In the genomic region with DNA sequence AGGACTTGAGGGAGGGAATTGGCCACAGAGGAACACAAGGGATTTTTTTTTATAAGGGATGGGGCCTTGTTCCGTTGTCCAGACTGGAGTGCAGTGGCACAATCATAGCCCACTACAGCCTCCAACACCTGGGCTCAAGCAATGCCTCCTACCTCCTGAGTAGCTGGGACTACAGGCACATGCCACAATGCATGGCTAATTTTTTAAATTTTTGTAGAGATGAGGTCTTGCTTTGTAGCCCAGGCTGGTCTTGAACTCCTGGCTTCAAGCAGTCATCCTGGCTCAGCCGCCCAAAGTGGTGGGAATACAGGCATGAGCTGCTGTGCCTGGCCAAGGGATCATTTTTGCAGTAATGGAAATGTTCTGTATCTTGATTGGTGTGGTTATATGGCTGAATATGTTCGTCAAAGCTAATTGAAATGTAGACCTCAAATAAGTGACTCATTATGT, we compare ENCODE assay signal across 11 cellular contexts. TPM values are rescaled to one million over a fixed set of nuclear protein-coding genes. Genes with fewer than 3 reads are reported as not detected.
DNase-seq lines count a peak whose midpoint lies in the region; ATAC-seq and TF ChIP-seq lines count a peak whose summit lies in the region.
"Had no signal": no experiment of that assay in that cellular context is flagged by ENCODE, and none has a peak within 500 bp of the region (broad histone marks: within the 10 kb centered on the region; RNA-seq: fewer than 3 reads in every experiment).

No MANE protein-coding gene starts in this region.

- H3K27me3 ChIP-seq in RWPE2 (ENCODE audit: insufficient read depth, poor library complexity, severe bottlenecking) (no peaks in the 10 kb centered on the region), brain microvascular endothelial cell (replicated peaks) (no peaks in the 10 kb centered on the region), BE2C (no peaks in the 10 kb centered on the region), Peyer's patch (no peaks in the 10 kb centered on the region)
- H3K27me3 ChIP-seq: cardiac muscle cell had no signal

- H3K27me3 Mint-ChIP-seq in activated CD8-positive, alpha-beta memory T cell treated with anti-CD3 and anti-CD28 coated beads, Interleukin-2, amount 10 ng/mL, durations not matched to agents 7 days and 5 days = no peaks in the 10 kb centered on the region

- no peak for TF ChIP-seq POLR2A in Peyer's patch (IDR thresholded peaks at IDR 0.05)

- no peak overlapping the region for H3K4me3 Mint-ChIP-seq in activated CD8-positive, alpha-beta memory T cell treated with anti-CD3 and anti-CD28 coated beads, Interleukin-2, amount 10 ng/mL, durations not matched to agents 7 days and 5 days
- no peak overlapping the region for H3K4me3 Mint-ChIP-seq in stimulated activated effector memory CD8-positive, alpha-beta T cell treated with anti-CD3 and anti-CD28 coated beads, Interleukin-12 subunit alpha, Interleukin-12 subunit beta, amount 100 ng/mL, for 72 hours

- peaks cover 6% of the 10 kb centered on the region for H3K9me3 Mint-ChIP-seq in activated CD8-positive, alpha-beta memory T cell treated with anti-CD3 and anti-CD28 coated beads, Interleukin-2, amount 10 ng/mL, durations not matched to agents 7 days and 5 days (ENCODE audit: low read depth)
- peaks cover 3% of the 10 kb centered on the region for H3K9me3 Mint-ChIP-seq in stimulated activated effector memory CD8-positive, alpha-beta T cell treated with anti-CD3 and anti-CD28 coated beads, Interleukin-12 subunit alpha, Interleukin-12 subunit beta, amount 100 ng/mL, for 72 hours

- H3K4me1 ChIP-seq in RWPE2 (ENCODE audit: insufficient read depth, poor library complexity, severe bottlenecking) (peaks cover 55% of the 10 kb centered on the region), BE2C (no peaks in the 10 kb centered on the region), Peyer's patch (no peaks in the 10 kb centered on the region)

- H3K36me3 Mint-ChIP-seq in activated CD8-positive, alpha-beta memory T cell treated with anti-CD3 and anti-CD28 coated beads, Interleukin-2, amount 10 ng/mL, durations not matched to agents 7 days and 5 days = peaks cover 50% of the 10 kb centered on the region
- peaks cover 75% of the 10 kb centered on the region for H3K36me3 Mint-ChIP-seq in stimulated activated effector memory CD8-positive, alpha-beta T cell treated with anti-CD3 and anti-CD28 coated beads, Interleukin-12 subunit alpha, Interleukin-12 subunit beta, amount 100 ng/mL, for 72 hours

- in situ Hi-C loops in brain microvascular endothelial cell (cut with HindIII; ENCODE audit: low pct_ligation_motif_present, low sequenced_read_pairs) = no loop called here

- TF ChIP-seq CTCF in RWPE2 (IDR thresholded peaks at IDR 0.05; ENCODE audit: poor library complexity, severe bottlenecking) (no peak), brain microvascular endothelial cell (IDR thresholded peaks at IDR 0.05; ENCODE audit: low read depth, low read length, missing control alignments) (no peak), BE2C (IDR thresholded peaks at IDR 0.05; ENCODE audit: low read depth, low read length) (no peak), Peyer's patch (IDR thresholded peaks at IDR 0.05) (no peak)

- no peak for DNase-seq in activated CD8-positive, alpha-beta memory T cell treated with anti-CD3 and anti-CD28 coated beads, Interleukin-2, amount 10 ng/mL, durations not matched to agents 7 days and 5 days
- DNase-seq in activated CD8-positive, alpha-beta memory T cell treated with anti-CD3 and anti-CD28 coated beads, Interleukin-2, amount 50 U/mL, for 4 hours = no peak
- no peak for DNase-seq in RWPE2 (ENCODE audit: low spot score)
- DNase-seq in brain microvascular endothelial cell = no peak
- no peak for DNase-seq in stimulated activated effector memory CD8-positive, alpha-beta T cell treated with anti-CD3 and anti-CD28 coated beads, Interleukin-12 subunit alpha, Interleukin-12 subunit beta, amount 100 ng/mL, for 72 hours (ENCODE audit: low spot score in 2 of 2)
- no peak for DNase-seq in BE2C
- DNase-seq in Peyer's patch = no peak
- DNase-seq: DMS 273 treated with DMSO at 0.1 percent for 48 hours had no signal

- H3K4me3 ChIP-seq in RWPE2 (ENCODE audit: severe bottlenecking) (no peak overlapping the region), brain microvascular endothelial cell (ENCODE audit: low read depth, low read length) (no peak overlapping the region), BE2C (ENCODE audit: low read depth, low read length) (no peak overlapping the region), Peyer's patch (no peak overlapping the region)
- H3K4me3 ChIP-seq: cardiac muscle cell had no signal

- H3K9me3 ChIP-seq in RWPE2 (ENCODE audit: severe bottlenecking) (no peaks in the 10 kb centered on the region), BE2C (no peaks in the 10 kb centered on the region), Peyer's patch (no peaks in the 10 kb centered on the region)

- peak overlapping the region; percentile 65 for H3K27ac Mint-ChIP-seq in activated CD8-positive, alpha-beta memory T cell treated with anti-CD3 and anti-CD28 coated beads, Interleukin-2, amount 10 ng/mL, durations not matched to agents 7 days and 5 days
- H3K27ac Mint-ChIP-seq in stimulated activated effector memory CD8-positive, alpha-beta T cell treated with anti-CD3 and anti-CD28 coated beads, Interleukin-12 subunit alpha, Interleukin-12 subunit beta, amount 100 ng/mL, for 72 hours = peak overlapping the region; percentile 81

- H3K27ac ChIP-seq in RWPE2 (ENCODE audit: poor library complexity, severe bottlenecking) = peak overlapping the region; percentile 99
- H3K27ac ChIP-seq in brain microvascular endothelial cell = peak overlapping the region; percentile 94
- peak overlapping the region in 1 of 4 donors; percentile 22 for H3K27ac ChIP-seq in Peyer's patch
- H3K27ac ChIP-seq: cardiac muscle cell, parathyroid adenoma had no signal

- H3K4me1 Mint-ChIP-seq in activated CD8-positive, alpha-beta memory T cell treated with anti-CD3 and anti-CD28 coated beads, Interleukin-2, amount 10 ng/mL, durations not matched to agents 7 days and 5 days = peaks cover 44% of the 10 kb centered on the region
- peaks cover 43% of the 10 kb centered on the region for H3K4me1 Mint-ChIP-seq in stimulated activated effector memory CD8-positive, alpha-beta T cell treated with anti-CD3 and anti-CD28 coated beads, Interleukin-12 subunit alpha, Interleukin-12 subunit beta, amount 100 ng/mL, for 72 hours

- H3K36me3 ChIP-seq in RWPE2 (ENCODE audit: low read depth) = peaks cover 35% of the 10 kb centered on the region
- H3K36me3 ChIP-seq in brain microvascular endothelial cell (replicated peaks) = no peaks in the 10 kb centered on the region
- H3K36me3 ChIP-seq in BE2C = peaks cover 16% of the 10 kb centered on the region
- H3K36me3 ChIP-seq in Peyer's patch = peaks cover 0 to 28% (median 0%) of the 10 kb centered on the region in 3 donors

- CTCF ChIA-PET in activated CD8-positive, alpha-beta memory T cell treated with anti-CD3 and anti-CD28 coated beads, Interleukin-2, amount 10 ng/mL, durations not matched to agents 7 days and 5 days (lab: Charles Lee) = interaction anchor here (0.8 to 3.0 kb wide), 7 partner anchors 8 to 95 kb away, joined by 4 to 8 read pairs (median 5); no protein-coding TSS in a partner anchor

- ATAC-seq in activated CD8-positive, alpha-beta memory T cell treated with anti-CD3 and anti-CD28 coated beads, Interleukin-2, amount 10 ng/mL, durations not matched to agents 7 days and 5 days = no peak
- ATAC-seq in RWPE2 (ENCODE audit: low read depth) (0 out of 3 replicates have a peak, but pooled peaks have one; percentile 11), HG02973 (IDR thresholded peaks at IDR 0.05; ENCODE audit: unreplicated experiment) (no peak)
- peak; percentile 46 for ATAC-seq in stimulated activated effector memory CD8-positive, alpha-beta T cell treated with anti-CD3 and anti-CD28 coated beads, Interleukin-12 subunit alpha, Interleukin-12 subunit beta, amount 100 ng/mL, for 72 hours

RNA-seq across cellular contexts. Expression of a gene that starts 56.9 kb away (rescaled TPM):
- 100 to 1,000 TPM; 279 to 396 TPM for total RNA-seq in activated CD8-positive, alpha-beta memory T cell treated with anti-CD3 and anti-CD28 coated beads, Interleukin-2, amount 10 ng/mL, durations not matched to agents 7 days and 5 days
- 105 TPM for polyA plus RNA-seq in BE2C (2012; ENCODE audit: insufficient read depth, insufficient read length, low read depth)
- 100 to 1,000 TPM; 228 to 366 (median 332) TPM for total RNA-seq in Peyer's patch

RNA-seq across cellular contexts. Expression of a gene that starts 57.1 kb away (rescaled TPM):
- 10 to 100 TPM; 28.2 to 37.8 TPM for total RNA-seq in activated CD8-positive, alpha-beta memory T cell treated with anti-CD3 and anti-CD28 coated beads, Interleukin-2, amount 10 ng/mL, durations not matched to agents 7 days and 5 days
- 121 TPM for polyA plus RNA-seq in BE2C (2012; ENCODE audit: insufficient read depth, insufficient read length, low read depth)
- total RNA-seq in Peyer's patch = 10 to 100 TPM; 11.7 to 60.2 (median 14.9) TPM

Comparison
In these comparisons a context has a peak if more than half of its experiments do, and no peak if none do; other contexts are left out.
1. ATAC-seq: peak in RWPE2 (single experiment) and stimulated activated effector memory CD8-positive, alpha-beta T cell treated with anti-CD3 and anti-CD28 coated beads, Interleukin-12 subunit alpha, Interleukin-12 subunit beta, amount 100 ng/mL, for 72 hours (single experiment); none in activated CD8-positive, alpha-beta memory T cell treated with anti-CD3 and anti-CD28 coated beads, Interleukin-2, amount 10 ng/mL, durations not matched to agents 7 days and 5 days (single experiment) and HG02973 (single experiment).